8 cellular contexts compared by ENCODE assay signal in genomic region chr19:10230904-10231623, GRCh38. TPM values are rescaled to one million over a fixed set of nuclear protein-coding genes. Genes with fewer than 3 reads are reported as not detected.
DNase-seq lines count a peak whose midpoint lies in the region; ATAC-seq and TF ChIP-seq lines count a peak whose summit lies in the region.

A gene with protein sequence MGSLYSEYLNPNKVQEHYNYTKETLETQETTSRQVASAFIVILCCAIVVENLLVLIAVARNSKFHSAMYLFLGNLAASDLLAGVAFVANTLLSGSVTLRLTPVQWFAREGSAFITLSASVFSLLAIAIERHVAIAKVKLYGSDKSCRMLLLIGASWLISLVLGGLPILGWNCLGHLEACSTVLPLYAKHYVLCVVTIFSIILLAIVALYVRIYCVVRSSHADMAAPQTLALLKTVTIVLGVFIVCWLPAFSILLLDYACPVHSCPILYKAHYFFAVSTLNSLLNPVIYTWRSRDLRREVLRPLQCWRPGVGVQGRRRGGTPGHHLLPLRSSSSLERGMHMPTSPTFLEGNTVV (minus strand): TSS chr19:10231331. CDS start chr19:10224905, 6,426 bp downstream.

- H3K4me2 ChIP-seq in OCI-LY3 (ENCODE audit: low read length), result peak within 1 kb of the TSS; percentile 80

- H3K27me3 ChIP-seq in OCI-LY3 (ENCODE audit: low read depth, low read length) (no peaks in the 10 kb centered on the region), mucosa of stomach (ENCODE audit: control insufficient read depth, insufficient read depth, low read length) (peaks cover 3% of the 10 kb centered on the region)

- H4K20me1 ChIP-seq in OCI-LY3 (ENCODE audit: insufficient read depth, low read length), result peaks cover 19% of the 10 kb centered on the region

- in situ Hi-C loops in GM13977 (cut with MboI; ENCODE audit: low pct_unique_long_range_greater_than_20kb, low sequenced_read_pairs, unreplicated experiment), result no loop called here

- peaks cover 32% of the 10 kb centered on the region for H3K79me2 ChIP-seq in OCI-LY3 (ENCODE audit: low read length)

- H3K4me1 ChIP-seq in OCI-LY3 (ENCODE audit: low read length), result peaks cover 53% of the 10 kb centered on the region
- H3K4me1 ChIP-seq in mucosa of stomach (ENCODE audit: control insufficient read depth, insufficient read depth, low read length), result peaks cover 8% of the 10 kb centered on the region

- H3K4me3 ChIP-seq in OCI-LY3 (ENCODE audit: low read length) (peak within 1 kb of the TSS; percentile 89), epithelial cell of proximal tubule (ENCODE audit: low read depth, low read length) (peak within 1 kb of the TSS; percentile 78), mucosa of stomach (ENCODE audit: low read length) (peak within 1 kb of the TSS; percentile 67)

- TF ChIP-seq CTCF in GM13977 (IDR thresholded peaks at IDR 0.05; ENCODE audit: extremely low read depth, insufficient read depth, missing control alignments) (no peak), OCI-LY3 (IDR thresholded peaks at IDR 0.05; ENCODE audit: low read depth, low read length) (no peak), epithelial cell of proximal tubule (conservative IDR thresholded peaks at IDR 0.05; ENCODE audit: low read depth, low read length) (no peak)

- DNase-seq in GM13977 (ENCODE audit: low spot score), result peak; percentile 93
- peak; percentile 65 for DNase-seq in activated T-cell treated with anti-CD3 and anti-CD28 coated beads for 4 hours
- no peak for DNase-seq in epithelial cell of proximal tubule (ENCODE audit: low read depth)
- DNase-seq in stimulated activated CD8-positive, alpha-beta memory T cell treated with anti-CD3 and anti-CD28 coated beads, Interleukin-7, amount 100 ng/mL, for 4 hours (ENCODE audit: low read depth in 2 of 2), result peak; percentile 58 to 64
- DNase-seq in superior temporal gyrus (ENCODE audit: extremely low spot score), result no peak

- H3K36me3 ChIP-seq in OCI-LY3 (replicated peaks; ENCODE audit: low read depth, low read length) (peaks cover 4% of the 10 kb centered on the region), mucosa of stomach (ENCODE audit: control insufficient read depth, insufficient read depth, low read length) (no peaks in the 10 kb centered on the region)

- H3K9me3 ChIP-seq in OCI-LY3 (ENCODE audit: insufficient read depth, low read length) (no peaks in the 10 kb centered on the region), mucosa of stomach (ENCODE audit: control insufficient read depth, low read length) (no peaks in the 10 kb centered on the region)

- H2AFZ ChIP-seq in OCI-LY3 (ENCODE audit: low read depth, low read length), result peak within 1 kb of the TSS; percentile 5; the same call in 1 of the 2 replicates

- H3K9ac ChIP-seq in OCI-LY3 (ENCODE audit: low read length) (peak within 1 kb of the TSS; percentile 88), mucosa of stomach (ENCODE audit: low read length) (peak within 1 kb of the TSS; percentile 84)

- H3K27ac ChIP-seq in OCI-LY3 (ENCODE audit: low read length), result peak within 1 kb of the TSS; percentile 51

- ATAC-seq in HG03460 (IDR thresholded peaks at IDR 0.05; ENCODE audit: unreplicated experiment), result peak; percentile 36

RNA-seq across cellular contexts. Expression of the gene that starts here (rescaled TPM):
- 2.5 and 3.0 TPM in 2 replicates for total RNA-seq in epithelial cell of proximal tubule

Comparison
In these comparisons a context has a peak if more than half of its experiments do, and no peak if none do; other contexts are left out.
1. DNase-seq: peak in GM13977 (single experiment), activated T-cell treated with anti-CD3 and anti-CD28 coated beads for 4 hours (single experiment) and stimulated activated CD8-positive, alpha-beta memory T cell treated with anti-CD3 and anti-CD28 coated beads, Interleukin-7, amount 100 ng/mL, for 4 hours (2 of 2); none in epithelial cell of proximal tubule (single experiment) and superior temporal gyrus (single experiment).
2. Peak in every context shown above with its lines, with median percentiles within 50 percentile points of each other: H3K4me3 ChIP-seq.